9 cellular contexts compared by ENCODE assay signal in the genomic region with DNA sequence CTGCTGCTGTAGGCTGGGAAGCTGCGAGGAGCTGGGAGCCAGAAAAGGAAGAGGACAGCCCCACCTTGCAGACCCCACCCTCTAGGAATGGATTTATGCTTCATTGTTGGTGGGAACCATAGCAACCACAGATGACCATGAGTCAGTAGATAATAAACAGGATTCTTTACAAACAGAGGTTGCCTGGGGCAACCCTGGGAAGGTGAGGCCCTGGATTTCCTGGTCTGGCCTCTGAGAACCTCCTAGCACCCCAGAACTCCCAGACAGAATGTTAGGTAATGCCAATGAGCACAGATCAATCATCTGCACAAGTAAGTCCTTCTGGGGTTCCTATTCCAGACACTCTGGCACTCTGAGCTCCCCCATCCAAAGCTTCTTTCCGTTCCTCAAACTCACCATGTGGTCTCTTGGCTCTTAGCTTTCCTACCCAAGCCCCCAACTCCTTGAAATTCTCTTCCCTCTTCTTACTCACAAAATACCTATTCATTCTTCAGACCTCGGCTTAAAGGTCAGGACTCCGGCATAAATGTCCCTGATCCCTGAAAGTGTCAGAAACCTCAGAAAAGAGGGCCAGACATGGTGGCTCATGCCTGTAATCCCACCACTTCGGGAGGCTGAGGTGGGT. TPM values are rescaled to one million over a fixed set of nuclear protein-coding genes. Genes with fewer than 3 reads are reported as not detected.
DNase-seq lines count a peak whose midpoint lies in the region; ATAC-seq and TF ChIP-seq lines count a peak whose summit lies in the region.
"Had no signal": no experiment of that assay in that cellular context is flagged by ENCODE, and none has a peak within 500 bp of the region (broad histone marks: within the 10 kb centered on the region; RNA-seq: fewer than 3 reads in every experiment).

No MANE protein-coding gene starts in this region.

- 52 to 82% methylated on average over 2 to 3 of the region's 5 CpGs for WGBS in esophagus squamous epithelium, 2 donors

- H3K36me3 Mint-ChIP-seq in activated T-helper 1 cell treated with anti-CD3 and anti-CD28 coated beads, Interleukin-12 subunit alpha, Interleukin-12 subunit beta, Interleukin-2, Interleukin-4 antibody, amounts not matched to agents 30 ng/mL and 10 ng/mL and 1 ng/mL, durations not matched to agents 14 hours and 24 hours and 36 hours (ENCODE audit: low read depth): no peaks in the 10 kb centered on the region

- H3K4me1 ChIP-seq in esophagus squamous epithelium: peaks cover 15 to 40% (median 20%) of the 10 kb centered on the region in 3 donors
- H3K4me1 ChIP-seq in osteoblast (ENCODE audit: insufficient read depth, low read length): peaks cover 17% of the 10 kb centered on the region

- TF ChIP-seq CTCF in esophagus squamous epithelium (IDR thresholded peaks at IDR 0.05) (no peak), osteoblast (IDR thresholded peaks at IDR 0.05; ENCODE audit: extremely low read depth, low read depth, low read length) (no peak), GM13977 (IDR thresholded peaks at IDR 0.05; ENCODE audit: extremely low read depth, insufficient read depth, missing control alignments) (no peak)

- no peak overlapping the region for H2AFZ ChIP-seq in osteoblast (ENCODE audit: low read length)

- H3K27ac Mint-ChIP-seq in activated T-helper 1 cell treated with anti-CD3 and anti-CD28 coated beads, Interleukin-12 subunit alpha, Interleukin-12 subunit beta, Interleukin-2, Interleukin-4 antibody, amounts not matched to agents 30 ng/mL and 10 ng/mL and 1 ng/mL, durations not matched to agents 14 hours and 24 hours and 36 hours: no peak overlapping the region

- H3K27me3 ChIP-seq in esophagus squamous epithelium: no peaks in the 10 kb centered on the region
- H3K27me3 ChIP-seq in osteoblast (ENCODE audit: insufficient read depth, low read length): no peaks in the 10 kb centered on the region

- H3K27ac ChIP-seq in esophagus squamous epithelium: peak overlapping the region; percentile 72 to 92 (median 86)
- H3K27ac ChIP-seq in osteoblast (ENCODE audit: low read depth, low read length): peak overlapping the region; percentile 47
- H3K27ac ChIP-seq: SK-N-MC had no signal

- H3K4me3 Mint-ChIP-seq in activated T-helper 1 cell treated with anti-CD3 and anti-CD28 coated beads, Interleukin-12 subunit alpha, Interleukin-12 subunit beta, Interleukin-2, Interleukin-4 antibody, amounts not matched to agents 30 ng/mL and 10 ng/mL and 1 ng/mL, durations not matched to agents 14 hours and 24 hours and 36 hours: no peak overlapping the region

- no peak overlapping the region for H3K4me3 ChIP-seq in esophagus squamous epithelium
- no peak overlapping the region for H3K4me3 ChIP-seq in osteoblast (ENCODE audit: insufficient read depth, low read length)
- H3K4me3 ChIP-seq: SK-N-MC had no signal

- peak; percentile 70 for DNase-seq in EL
- peak; percentile 92 for DNase-seq in NCI-H748 (lab: John Stamatoyannopoulos, UW; ENCODE audit: unreplicated experiment)
- no peak for DNase-seq in esophagus squamous epithelium (lab: John Stamatoyannopoulos, UW)
- peak; percentile 86 for DNase-seq in osteoblast (ENCODE audit: insufficient read length, low spot score, missing footprints)
- DNase-seq in activated T-helper 1 cell treated with anti-CD3 and anti-CD28 coated beads, Interleukin-12 subunit alpha, Interleukin-12 subunit beta, Interleukin-2, Interleukin-4 antibody, amounts not matched to agents 30 ng/mL and 10 ng/mL and 1 ng/mL, durations not matched to agents 14 hours and 24 hours and 36 hours (ENCODE audit: low spot score): no peak
- no peak for DNase-seq in DMS 273 treated with DMSO at 0.1 percent for 48 hours (lab: John Stamatoyannopoulos, UW)
- DNase-seq in GM13977 (ENCODE audit: low spot score): no peak

- H3K36me3 ChIP-seq in esophagus squamous epithelium (no peaks in the 10 kb centered on the region), osteoblast (ENCODE audit: insufficient read depth, low read length) (no peaks in the 10 kb centered on the region)

- TF ChIP-seq POLR2A in esophagus squamous epithelium (IDR thresholded peaks at IDR 0.05): no peak

- no peaks in the 10 kb centered on the region for H3K79me2 ChIP-seq in osteoblast (ENCODE audit: insufficient read depth, low read length)

- intact Hi-C loops in esophagus squamous epithelium (cut with DNase I): no loop called here
- intact Hi-C loops in activated T-helper 1 cell treated with anti-CD3 and anti-CD28 coated beads, Interleukin-12 subunit alpha, Interleukin-12 subunit beta, Interleukin-2, Interleukin-4 antibody, amounts not matched to agents 30 ng/mL and 10 ng/mL and 1 ng/mL, durations not matched to agents 14 hours and 24 hours and 36 hours (cut with micrococcal nuclease): no loop called here

- H3K9me3 ChIP-seq in esophagus squamous epithelium (no peaks in the 10 kb centered on the region), osteoblast (ENCODE audit: low read depth, low read length) (no peaks in the 10 kb centered on the region)

- H3K4me1 Mint-ChIP-seq in activated T-helper 1 cell treated with anti-CD3 and anti-CD28 coated beads, Interleukin-12 subunit alpha, Interleukin-12 subunit beta, Interleukin-2, Interleukin-4 antibody, amounts not matched to agents 30 ng/mL and 10 ng/mL and 1 ng/mL, durations not matched to agents 14 hours and 24 hours and 36 hours (ENCODE audit: low read depth): no peaks in the 10 kb centered on the region

- no peak for ATAC-seq in HG03354 (IDR thresholded peaks at IDR 0.05; ENCODE audit: poor library complexity, severe bottlenecking, unreplicated experiment)

- H3K4me2 ChIP-seq in osteoblast (ENCODE audit: insufficient read depth, low read length): no peak overlapping the region

- H3K27me3 Mint-ChIP-seq in activated T-helper 1 cell treated with anti-CD3 and anti-CD28 coated beads, Interleukin-12 subunit alpha, Interleukin-12 subunit beta, Interleukin-2, Interleukin-4 antibody, amounts not matched to agents 30 ng/mL and 10 ng/mL and 1 ng/mL, durations not matched to agents 14 hours and 24 hours and 36 hours (ENCODE audit: insufficient read depth): peaks cover 11% of the 10 kb centered on the region

- in situ Hi-C loops in GM13977 (cut with MboI; ENCODE audit: low pct_unique_long_range_greater_than_20kb, low sequenced_read_pairs, unreplicated experiment): no loop called here

- H4K20me1 ChIP-seq in osteoblast (ENCODE audit: insufficient read depth, low read length): no peaks in the 10 kb centered on the region

- H3K9me3 Mint-ChIP-seq in activated T-helper 1 cell treated with anti-CD3 and anti-CD28 coated beads, Interleukin-12 subunit alpha, Interleukin-12 subunit beta, Interleukin-2, Interleukin-4 antibody, amounts not matched to agents 30 ng/mL and 10 ng/mL and 1 ng/mL, durations not matched to agents 14 hours and 24 hours and 36 hours: no peaks in the 10 kb centered on the region

RNA-seq across cellular contexts. Expression of a gene that starts 15.2 kb away (rescaled TPM):
- 10 to 100 TPM; 13.9 to 61.7 (median 29.2) TPM for total RNA-seq in esophagus squamous epithelium
- not detected in 2 replicates for total RNA-seq in osteoblast
- total RNA-seq in activated T-helper 1 cell treated with anti-CD3 and anti-CD28 coated beads, Interleukin-12 subunit alpha, Interleukin-12 subunit beta, Interleukin-2, Interleukin-4 antibody, amounts not matched to agents 30 ng/mL and 10 ng/mL and 1 ng/mL, durations not matched to agents 14 hours and 24 hours and 36 hours: not detected in 2 replicates

RNA-seq across cellular contexts. Expression of a gene that starts 46.6 kb away (rescaled TPM):
- 100 to 1,000 TPM; 121 to 190 (median 134) TPM for total RNA-seq in esophagus squamous epithelium
- 228 and 255 TPM in 2 replicates for total RNA-seq in osteoblast
- 51.4 and 55.9 TPM in 2 replicates for total RNA-seq in activated T-helper 1 cell treated with anti-CD3 and anti-CD28 coated beads, Interleukin-12 subunit alpha, Interleukin-12 subunit beta, Interleukin-2, Interleukin-4 antibody, amounts not matched to agents 30 ng/mL and 10 ng/mL and 1 ng/mL, durations not matched to agents 14 hours and 24 hours and 36 hours

Comparison
In these comparisons a context has a peak if more than half of its experiments do, and no peak if none do; other contexts are left out.
1. DNase-seq: peak in EL (single experiment), NCI-H748 (single experiment) and osteoblast (single experiment); none in esophagus squamous epithelium (single experiment), activated T-helper 1 cell treated with anti-CD3 and anti-CD28 coated beads, Interleukin-12 subunit alpha, Interleukin-12 subunit beta, Interleukin-2, Interleukin-4 antibody, amounts not matched to agents 30 ng/mL and 10 ng/mL and 1 ng/mL, durations not matched to agents 14 hours and 24 hours and 36 hours (single experiment), DMS 273 treated with DMSO at 0.1 percent for 48 hours (single experiment) and GM13977 (single experiment).
2. RNA of a gene that starts 15.2 kb away (total RNA-seq): 13.9 to 61.7 TPM in esophagus squamous epithelium; not detected in osteoblast and not detected in activated T-helper 1 cell treated with anti-CD3 and anti-CD28 coated beads, Interleukin-12 subunit alpha, Interleukin-12 subunit beta, Interleukin-2, Interleukin-4 antibody, amounts not matched to agents 30 ng/mL and 10 ng/mL and 1 ng/mL, durations not matched to agents 14 hours and 24 hours and 36 hours; every median in the first group is over 10 times any median in the second.